32 cellular contexts compared by ENCODE assay signal in the genomic region with DNA sequence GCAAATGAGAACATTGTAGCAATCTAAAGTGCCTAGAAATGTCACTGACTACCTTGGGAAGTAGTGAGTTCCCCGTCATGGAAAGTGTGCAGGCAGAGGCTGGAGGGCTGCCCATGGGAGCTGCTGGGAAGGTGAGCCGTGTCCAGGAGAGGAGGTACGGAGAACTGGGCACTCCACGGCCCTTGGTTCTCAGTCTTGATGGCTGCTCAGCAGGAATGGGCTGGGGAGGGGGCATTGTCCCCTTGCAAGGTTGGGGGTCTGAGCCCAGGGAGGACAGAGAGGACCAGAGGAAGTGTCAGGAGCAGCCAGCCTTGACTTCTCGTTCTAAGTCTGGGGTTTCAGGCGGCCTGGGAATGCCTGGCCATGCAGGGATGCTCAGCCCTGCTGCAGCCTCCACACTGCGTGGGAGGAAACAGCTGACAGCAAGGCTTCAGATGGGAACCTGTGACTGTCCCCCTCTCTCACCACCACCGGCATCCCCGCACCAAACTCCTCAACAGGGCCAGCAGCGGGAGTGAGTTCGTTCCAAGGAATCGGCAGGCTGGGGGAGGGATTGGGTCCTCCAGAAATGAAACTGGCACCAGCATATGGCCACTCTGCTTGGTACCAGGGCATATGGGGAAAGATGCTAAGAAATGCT.
DNase-seq lines count a peak whose midpoint lies in the region; ATAC-seq, FAIRE-seq and TF ChIP-seq lines count a peak whose summit lies in the region.
"Had no signal": no experiment of that assay in that cellular context is flagged by ENCODE, and none has a peak within 500 bp of the region (broad histone marks: within the 10 kb centered on the region; RNA-seq: fewer than 3 reads in every experiment).

No MANE protein-coding gene starts in this region.

- intact Hi-C loops in activated CD4-positive, alpha-beta T cell treated with anti-CD3 and anti-CD28 coated beads, Interleukin-2, amount 10 ng/mL, durations not matched to agents 24 days and 14 days (cut with micrococcal nuclease), result no loop called here
- intact Hi-C loops in spleen (cut with DNase I; ENCODE audit: low total_unique reads), result no loop called here

- FAIRE-seq in RCC 7860 (lab: Jason Lieb, UNC), result no peak

- no peak for TF ChIP-seq POLR2A in spleen (IDR thresholded peaks at IDR 0.05)

- H3K27ac ChIP-seq in spleen, result no peak overlapping the region
- H3K27ac ChIP-seq: 22Rv1, C4-2B, hepatocyte, left lung, suprapubic skin had no signal

- H3K4me1 Mint-ChIP-seq in activated CD4-positive, alpha-beta T cell treated with anti-CD3 and anti-CD28 coated beads, Interleukin-2, amount 10 ng/mL, durations not matched to agents 24 days and 14 days, result peaks cover 4% of the 10 kb centered on the region

- H3K27ac Mint-ChIP-seq in activated CD4-positive, alpha-beta T cell treated with anti-CD3 and anti-CD28 coated beads, Interleukin-2, amount 10 ng/mL, durations not matched to agents 24 days and 14 days, result no peak overlapping the region
- H3K27ac Mint-ChIP-seq: IgD-negative memory B cell; mesothelial cell of epicardium; stimulated activated effector memory CD8-positive, alpha-beta T cell treated with anti-CD3 and anti-CD28 coated beads, Interleukin-12 subunit alpha, Interleukin-12 subunit beta, amount 100 ng/mL, for 72 hours; T-helper 17 cell had no signal

- peaks cover 0 to 3% (median 0%) of the 10 kb centered on the region in 7 donors for H3K27me3 ChIP-seq in spleen (replicated peaks in 1 of 7)
- H3K27me3 ChIP-seq: hepatocyte, left lung, suprapubic skin had no signal

- H3K9me3 ChIP-seq in spleen, result no peaks in the 10 kb centered on the region
- H3K9me3 ChIP-seq: Caco-2, left lung, suprapubic skin had no signal

- H3K9me3 Mint-ChIP-seq in activated CD4-positive, alpha-beta T cell treated with anti-CD3 and anti-CD28 coated beads, Interleukin-2, amount 10 ng/mL, durations not matched to agents 24 days and 14 days, result no peaks in the 10 kb centered on the region
- H3K9me3 Mint-ChIP-seq: brain; mesothelial cell of epicardium; stimulated activated effector memory CD8-positive, alpha-beta T cell treated with anti-CD3 and anti-CD28 coated beads, Interleukin-12 subunit alpha, Interleukin-12 subunit beta, amount 100 ng/mL, for 72 hours had no signal

- H3K36me3 Mint-ChIP-seq in activated CD4-positive, alpha-beta T cell treated with anti-CD3 and anti-CD28 coated beads, Interleukin-2, amount 10 ng/mL, durations not matched to agents 24 days and 14 days (ENCODE audit: low read depth), result no peaks in the 10 kb centered on the region
- H3K36me3 Mint-ChIP-seq: brain; mesothelial cell of epicardium; stimulated activated effector memory CD8-positive, alpha-beta T cell treated with anti-CD3 and anti-CD28 coated beads, Interleukin-12 subunit alpha, Interleukin-12 subunit beta, amount 100 ng/mL, for 72 hours had no signal

- WGBS in spleen, 5 donors, result 84 to 93% (median 88%) methylated on average over 11 to 12 of the region's 12 CpGs

- no peak for ATAC-seq in GM19023 (IDR thresholded peaks at IDR 0.05; ENCODE audit: unreplicated experiment)
- ATAC-seq: activated CD4-positive, CD25-positive, alpha-beta regulatory T cell treated with anti-CD3 and anti-CD28 coated beads, Interleukin-2, amount 50 U/mL, for 24 hours; left lung; naive thymus-derived CD8-positive, alpha-beta T cell; Panc1; stimulated activated effector memory CD8-positive, alpha-beta T cell treated with anti-CD3 and anti-CD28 coated beads, Interleukin-12 subunit alpha, Interleukin-12 subunit beta, amount 100 ng/mL, for 72 hours; T-helper 17 cell had no signal

- no peak overlapping the region for H3K4me3 Mint-ChIP-seq in activated CD4-positive, alpha-beta T cell treated with anti-CD3 and anti-CD28 coated beads, Interleukin-2, amount 10 ng/mL, durations not matched to agents 24 days and 14 days
- H3K4me3 Mint-ChIP-seq: brain; IgD-negative memory B cell; mesothelial cell of epicardium; naive thymus-derived CD8-positive, alpha-beta T cell; stimulated activated effector memory CD8-positive, alpha-beta T cell treated with anti-CD3 and anti-CD28 coated beads, Interleukin-12 subunit alpha, Interleukin-12 subunit beta, amount 100 ng/mL, for 72 hours; T-helper 17 cell had no signal

- peak; percentile 41 for DNase-seq in activated CD4-positive, alpha-beta T cell treated with anti-CD3 and anti-CD28 coated beads, Interleukin-2, amount 10 ng/mL, durations not matched to agents 24 days and 14 days
- DNase-seq in activated CD4-positive, alpha-beta T cell treated with anti-CD3 and anti-CD28 coated beads, Interleukin-2, amount 50 U/mL, for 4 hours, result no peak
- peak; percentile 21 for DNase-seq in cerebellar cortex (ENCODE audit: low spot score)
- peak; percentile 82 for DNase-seq in left kidney (ENCODE audit: low read depth, low spot score)
- DNase-seq in spleen, result peak; percentile 60
- no peak for DNase-seq in HuH-7.5 (ENCODE audit: low spot score)
- DNase-seq in RCC 7860 (ENCODE audit: low spot score), result no peak
- DNase-seq: activated naive CD4-positive, alpha-beta T cell treated with anti-CD3 and anti-CD28 coated beads, Interleukin-2, amount 50 U/mL, for 16 hours; Caco-2; cerebellar nuclear complex; DMS79; GDM1; left lung; MV-4-11; naive thymus-derived CD8-positive, alpha-beta T cell; NCI-H146; NCI-H2107; NCI-H345; NCI-H748 treated with DMSO at 0.1 percent for 48 hours; SHP77; T-helper 17 cell had no signal

- H3K4me3 ChIP-seq in spleen, result no peak overlapping the region
- H3K4me3 ChIP-seq: hepatocyte, left lung, suprapubic skin had no signal

- no peak for TF ChIP-seq CTCF in spleen (IDR thresholded peaks at IDR 0.05 in 8 of 11, conservative IDR thresholded peaks at IDR 0.05 in 3 of 11)

- H3K4me1 ChIP-seq in spleen, result peaks cover 0 to 4% (median 0%) of the 10 kb centered on the region in 6 donors
- H3K4me1 ChIP-seq: Caco-2 had no signal

- H3K27me3 Mint-ChIP-seq in activated CD4-positive, alpha-beta T cell treated with anti-CD3 and anti-CD28 coated beads, Interleukin-2, amount 10 ng/mL, durations not matched to agents 24 days and 14 days, result no peaks in the 10 kb centered on the region
- H3K27me3 Mint-ChIP-seq: IgD-negative memory B cell; naive thymus-derived CD8-positive, alpha-beta T cell; T-helper 17 cell had no signal

- H3K36me3 ChIP-seq in spleen, result no peaks in the 10 kb centered on the region
- H3K36me3 ChIP-seq: left lung, suprapubic skin had no signal

Comparison
In these comparisons a context has a peak if more than half of its experiments do, and no peak if none do; other contexts are left out.
1. DNase-seq: peak in activated CD4-positive, alpha-beta T cell treated with anti-CD3 and anti-CD28 coated beads, Interleukin-2, amount 10 ng/mL, durations not matched to agents 24 days and 14 days (single experiment), cerebellar cortex (single experiment), left kidney (single experiment) and spleen (single experiment); none in activated CD4-positive, alpha-beta T cell treated with anti-CD3 and anti-CD28 coated beads, Interleukin-2, amount 50 U/mL, for 4 hours (0 of 2), HuH-7.5 (single experiment) and RCC 7860 (single experiment).